In genomic region chr6:142871910-142872331, GRCh38 we compare ENCODE assay signal across 8 cellular contexts.
DNase-seq lines count a peak whose midpoint lies in the region; ATAC-seq and TF ChIP-seq lines count a peak whose summit lies in the region.

No MANE protein-coding gene starts in this region.

- no peak overlapping the region for H3K27ac Mint-ChIP-seq in mesothelial cell of epicardium

- peaks cover 22% of the 10 kb centered on the region for H3K4me1 Mint-ChIP-seq in mesothelial cell of epicardium

- DNase-seq in AG09309 (ENCODE audit: low read depth) (peak; percentile 81), fibroblast of peridontal ligament (ENCODE audit: extremely low read depth) (peak; percentile 79), retinal pigment epithelial cell (ENCODE audit: low read depth) (peak; percentile 90), NCI-H1417 treated with DMSO at 0.1 percent for 48 hours (lab: John Stamatoyannopoulos, UW) (no peak), mesothelial cell of epicardium (ENCODE audit: low spot score in 2 of 2, unreplicated experiment in 2 of 2) (no peak)
- DNase-seq in activated CD4-positive, alpha-beta T cell treated with anti-CD3 and anti-CD28 coated beads, Interleukin-2, amount 50 U/mL, for 4 hours: peak; percentile 49 to 51

- no peaks in the 10 kb centered on the region for H3K27me3 Mint-ChIP-seq in mesothelial cell of epicardium (ENCODE audit: low read depth)

- H3K4me3 ChIP-seq in AG09309 (ENCODE audit: control insufficient read depth, low read depth, low read length) (no peak overlapping the region), retinal pigment epithelial cell (ENCODE audit: low read length) (no peak overlapping the region)

- no peak for TF ChIP-seq CTCF in AG09309 (IDR thresholded peaks at IDR 0.05; ENCODE audit: control insufficient read depth, insufficient read depth, low read depth, low read length, missing control alignments)
- no peak for TF ChIP-seq CTCF in retinal pigment epithelial cell (conservative IDR thresholded peaks at IDR 0.05; ENCODE audit: low read depth, low read length)
- no peak for TF ChIP-seq CTCF in mesothelial cell of epicardium (IDR thresholded peaks at IDR 0.05; ENCODE audit: unreplicated experiment)

- H3K9me3 Mint-ChIP-seq in mesothelial cell of epicardium: no peaks in the 10 kb centered on the region

- H3K36me3 Mint-ChIP-seq in mesothelial cell of epicardium: no peaks in the 10 kb centered on the region

- H3K4me3 Mint-ChIP-seq in mesothelial cell of epicardium: no peak overlapping the region

- ATAC-seq in GM19351 (IDR thresholded peaks at IDR 0.05; ENCODE audit: unreplicated experiment) (peak; percentile 92), HG03432 (IDR thresholded peaks at IDR 0.05; ENCODE audit: unreplicated experiment) (peak; percentile 95)

Comparison
In these comparisons a context has a peak if more than half of its experiments do, and no peak if none do; other contexts are left out.
1. DNase-seq: peak in AG09309 (single experiment), activated CD4-positive, alpha-beta T cell treated with anti-CD3 and anti-CD28 coated beads, Interleukin-2, amount 50 U/mL, for 4 hours (2 of 2), fibroblast of peridontal ligament (single experiment) and retinal pigment epithelial cell (single experiment); none in NCI-H1417 treated with DMSO at 0.1 percent for 48 hours (single experiment) and mesothelial cell of epicardium (0 of 2).